Comparison of ENCODE assay signal across 2 cellular contexts in the genomic region with DNA sequence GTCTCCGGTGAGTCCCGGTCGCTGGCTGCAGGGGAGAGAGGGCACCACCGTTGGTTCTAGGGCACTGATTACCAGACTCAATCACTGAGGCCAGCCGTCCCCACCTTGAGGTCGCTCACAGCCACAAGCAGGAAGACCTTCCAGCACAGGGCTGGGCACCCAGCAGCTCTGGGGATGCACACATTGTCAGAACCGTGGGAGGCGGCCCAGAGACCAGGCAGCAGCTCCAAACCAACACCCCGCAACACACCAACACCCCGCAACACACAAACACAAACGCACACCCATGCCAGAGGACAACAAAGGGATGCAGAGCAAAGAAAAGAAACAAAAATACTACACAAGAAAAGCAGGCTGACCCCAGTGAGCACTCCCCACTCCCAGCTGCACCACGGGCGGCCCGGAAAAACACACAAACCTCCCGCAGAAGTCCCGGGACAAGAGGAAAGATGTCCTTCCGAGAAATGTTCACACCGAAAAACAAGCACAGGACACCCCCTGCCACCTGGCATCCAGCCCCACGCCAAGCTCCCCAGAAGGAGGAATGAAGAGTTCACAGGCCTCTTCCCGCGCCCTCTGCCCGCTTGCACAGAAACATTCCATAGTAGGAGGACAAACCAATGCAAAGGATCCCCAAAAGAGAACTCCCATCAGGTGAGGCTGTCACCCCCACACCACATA.
A peak's percentile ranks its signal among the peaks of the same experiment; 100 is the strongest.
TF ChIP-seq lines count a peak whose summit lies in the region.

No MANE protein-coding gene starts in this region.

TF ChIP-seq in GM23338, 12 proteins besides CTCF, POLR2A, EP300 and RAD21:
- TF ChIP-seq EZH2phosphoT487 (IDR thresholded peaks at IDR 0.05; ENCODE audit: unreplicated experiment): peak; percentile 80
- TF ChIP-seq ZNF114 (CRISPR knock-in tag; IDR thresholded peaks at IDR 0.05): no peak
- TF ChIP-seq EZH2 (IDR thresholded peaks at IDR 0.05; ENCODE audit: low read depth, unreplicated experiment): peak; percentile 93

TF ChIP-seq in H1, 55 proteins besides CTCF, POLR2A, EP300 and RAD21:
- TF ChIP-seq POLR2AphosphoS5 (IDR thresholded peaks at IDR 0.05; ENCODE audit: low read depth, low read length) (no peak), SUZ12 (IDR thresholded peaks at IDR 0.05; ENCODE audit: low read length) (peak; percentile 79), EZH2 (IDR thresholded peaks at IDR 0.05; ENCODE audit: low read depth, low read length, severe bottlenecking) (peak; percentile 91), E2F6 (IDR thresholded peaks at IDR 0.05) (no peak), CTBP2 (IDR thresholded peaks at IDR 0.05; ENCODE audit: borderline replicate concordance, insufficient read depth, insufficient read length, low read length) (peak; percentile 83), RNF2 (IDR thresholded peaks at IDR 0.05; ENCODE audit: borderline replicate concordance, low read depth, low read length, missing control alignments, poor library complexity, severe bottlenecking) (peak; percentile 88), CBX8 (IDR thresholded peaks at IDR 0.05; ENCODE audit: borderline replicate concordance, low read depth, low read length) (peak; percentile 88; the same call in 1 of the 2 replicates)
